Comparison of ENCODE assay signal across 10 cellular contexts in the genomic region with DNA sequence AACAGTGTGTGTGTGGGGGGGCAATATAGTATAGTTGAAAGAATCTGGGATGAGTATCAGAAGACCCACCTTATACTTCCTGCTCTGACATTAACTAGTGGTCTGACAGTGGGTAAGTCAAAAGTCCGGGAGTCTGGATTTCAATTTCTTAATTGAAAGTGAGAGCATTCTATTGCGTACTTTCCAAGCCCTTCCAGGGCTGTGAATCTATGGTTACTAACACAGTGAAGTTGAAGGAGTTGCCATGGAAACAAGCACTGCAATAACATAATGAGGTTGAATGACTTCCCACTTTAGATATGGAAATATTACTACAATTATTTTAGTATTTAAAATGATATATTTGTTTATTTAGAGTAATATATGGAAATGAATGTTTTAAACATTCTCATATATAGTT.
DNase-seq lines count a peak whose midpoint lies in the region; ATAC-seq and TF ChIP-seq lines count a peak whose summit lies in the region.
"Had no signal": no experiment of that assay in that cellular context is flagged by ENCODE, and none has a peak within 500 bp of the region (broad histone marks: within the 10 kb centered on the region; RNA-seq: fewer than 3 reads in every experiment).

No MANE protein-coding gene starts in this region.

- CTCF ChIA-PET in A673 (lab: Charles Lee) = no interaction called here
- CTCF ChIA-PET in activated CD8-positive, alpha-beta T cell treated with anti-CD3 and anti-CD28 coated beads, Interleukin-2, amount 10 ng/mL, durations not matched to agents 7 days and 5 days (lab: Charles Lee) = no interaction called here

- intact Hi-C loops in A673 (cut with micrococcal nuclease; ENCODE audit: unreplicated experiment) = no loop called here

- ATAC-seq in SK-N-SH treated with all-trans-retinoic acid at 6 μM for 48 hours = peak; percentile 70
- no peak for ATAC-seq in activated CD8-positive, alpha-beta T cell treated with anti-CD3 and anti-CD28 coated beads, Interleukin-2, amount 10 ng/mL, durations not matched to agents 7 days and 5 days

- no peaks in the 10 kb centered on the region for H3K36me3 ChIP-seq in A673 (ENCODE audit: insufficient read depth, low read length, poor library complexity, severe bottlenecking)
- H3K36me3 ChIP-seq: vagina had no signal

- no peaks in the 10 kb centered on the region for H3K9me3 Mint-ChIP-seq in activated CD8-positive, alpha-beta T cell treated with anti-CD3 and anti-CD28 coated beads, Interleukin-2, amount 10 ng/mL, durations not matched to agents 7 days and 5 days (ENCODE audit: insufficient read depth)

- H3K27me3 ChIP-seq in A673 (replicated peaks; ENCODE audit: insufficient read depth, low read depth, low read length, poor library complexity) = no peaks in the 10 kb centered on the region
- H3K27me3 ChIP-seq: vagina had no signal

- no peak for TF ChIP-seq CTCF in A673 (conservative IDR thresholded peaks at IDR 0.05; ENCODE audit: low read depth, low read length)
- TF ChIP-seq CTCF in fibroblast of villous mesenchyme (IDR thresholded peaks at IDR 0.05; ENCODE audit: insufficient read depth, low read depth, low read length) = no peak

- peaks cover 4% of the 10 kb centered on the region for H3K4me1 ChIP-seq in A673 (ENCODE audit: insufficient read depth, low read length, poor library complexity, severe bottlenecking)

- no peak overlapping the region for H3K27ac Mint-ChIP-seq in activated CD8-positive, alpha-beta T cell treated with anti-CD3 and anti-CD28 coated beads, Interleukin-2, amount 10 ng/mL, durations not matched to agents 7 days and 5 days
- H3K27ac Mint-ChIP-seq: activated naive CD8-positive, alpha-beta T cell treated with anti-CD3 and anti-CD28 coated beads, Interleukin-2, amount 10 ng/mL, durations not matched to agents 7 days and 5 days had no signal

- no TSS peak for BruUV-seq in A673 (replicated peaks; lab: Mats Ljungman, UMichigan)

- H3K4me3 Mint-ChIP-seq in activated CD8-positive, alpha-beta T cell treated with anti-CD3 and anti-CD28 coated beads, Interleukin-2, amount 10 ng/mL, durations not matched to agents 7 days and 5 days = no peak overlapping the region
- H3K4me3 Mint-ChIP-seq: activated naive CD8-positive, alpha-beta T cell treated with anti-CD3 and anti-CD28 coated beads, Interleukin-2, amount 10 ng/mL, durations not matched to agents 7 days and 5 days had no signal

- H3K4me3 ChIP-seq in A673 (ENCODE audit: low read depth, low read length, poor library complexity, severe bottlenecking) (no peak overlapping the region), fibroblast of villous mesenchyme (ENCODE audit: low read depth, low read length) (no peak overlapping the region)
- H3K4me3 ChIP-seq: vagina had no signal

- no peaks in the 10 kb centered on the region for H3K36me3 Mint-ChIP-seq in activated CD8-positive, alpha-beta T cell treated with anti-CD3 and anti-CD28 coated beads, Interleukin-2, amount 10 ng/mL, durations not matched to agents 7 days and 5 days (ENCODE audit: low read depth)
- H3K36me3 Mint-ChIP-seq: activated naive CD8-positive, alpha-beta T cell treated with anti-CD3 and anti-CD28 coated beads, Interleukin-2, amount 10 ng/mL, durations not matched to agents 7 days and 5 days had no signal

- POLR2A ChIA-PET in A673 (lab: Charles Lee; ENCODE audit: low non-redundant PET) = no interaction called here
- POLR2A ChIA-PET in activated CD8-positive, alpha-beta T cell treated with anti-CD3 and anti-CD28 coated beads, Interleukin-2, amount 10 ng/mL, durations not matched to agents 7 days and 5 days (lab: Charles Lee) = no interaction called here

- DNase-seq in A673 (ENCODE audit: low spot score) = peak; percentile 31
- peak; percentile 48 for DNase-seq in M059J (ENCODE audit: low read depth)
- peak; percentile 6 for DNase-seq in fibroblast of villous mesenchyme (ENCODE audit: low read depth)
- DNase-seq in 8988T = no peak
- no peak for DNase-seq in activated CD8-positive, alpha-beta T cell treated with anti-CD3 and anti-CD28 coated beads, Interleukin-2, amount 10 ng/mL, durations not matched to agents 7 days and 5 days
- no peak for DNase-seq in cortex of kidney (lab: John Stamatoyannopoulos, UW)
- no peak for DNase-seq in AG08395 (ENCODE audit: low spot score)
- DNase-seq: activated naive CD8-positive, alpha-beta T cell treated with anti-CD3 and anti-CD28 coated beads, Interleukin-2, amount 10 ng/mL, durations not matched to agents 7 days and 5 days had no signal

- no peaks in the 10 kb centered on the region for H3K27me3 Mint-ChIP-seq in activated CD8-positive, alpha-beta T cell treated with anti-CD3 and anti-CD28 coated beads, Interleukin-2, amount 10 ng/mL, durations not matched to agents 7 days and 5 days (ENCODE audit: low read depth)
- H3K27me3 Mint-ChIP-seq: activated naive CD8-positive, alpha-beta T cell treated with anti-CD3 and anti-CD28 coated beads, Interleukin-2, amount 10 ng/mL, durations not matched to agents 7 days and 5 days had no signal

- no peaks in the 10 kb centered on the region for H3K4me1 Mint-ChIP-seq in activated CD8-positive, alpha-beta T cell treated with anti-CD3 and anti-CD28 coated beads, Interleukin-2, amount 10 ng/mL, durations not matched to agents 7 days and 5 days (ENCODE audit: low read depth)
- H3K4me1 Mint-ChIP-seq: activated naive CD8-positive, alpha-beta T cell treated with anti-CD3 and anti-CD28 coated beads, Interleukin-2, amount 10 ng/mL, durations not matched to agents 7 days and 5 days had no signal

- H3K9me3 ChIP-seq in A673 (ENCODE audit: low read depth, low read length, poor library complexity, severe bottlenecking) = no peaks in the 10 kb centered on the region
- H3K9me3 ChIP-seq: vagina had no signal

- H3K27ac ChIP-seq in A673 (ENCODE audit: low read depth, low read length, poor library complexity, severe bottlenecking) = no peak overlapping the region
- H3K27ac ChIP-seq: vagina had no signal

TF ChIP-seq in SK-N-SH treated with all-trans-retinoic acid at 6 μM for 48 hours, 23 proteins besides CTCF, POLR2A, EP300 and RAD21:
- TF ChIP-seq ZNF70 (CRISPR knock-in tag; IDR thresholded peaks at IDR 0.05) (no peak), TOX (CRISPR knock-in tag; IDR thresholded peaks at IDR 0.05; ENCODE audit: borderline replicate concordance) (peak; percentile 37; the same call in 1 of the 2 replicates)
TF ChIP-seq in SK-N-SH treated with all-trans-retinoic acid at 6 μM for 48 hours: peak in this region for 1.

Comparison
In these comparisons a context has a peak if more than half of its experiments do, and no peak if none do; other contexts are left out.
1. DNase-seq: peak in A673 (single experiment), M059J (single experiment) and fibroblast of villous mesenchyme (single experiment); none in 8988T (single experiment), activated CD8-positive, alpha-beta T cell treated with anti-CD3 and anti-CD28 coated beads, Interleukin-2, amount 10 ng/mL, durations not matched to agents 7 days and 5 days (single experiment), cortex of kidney (single experiment) and AG08395 (single experiment).